1 cellular context compared by ENCODE assay signal in the genomic region with DNA sequence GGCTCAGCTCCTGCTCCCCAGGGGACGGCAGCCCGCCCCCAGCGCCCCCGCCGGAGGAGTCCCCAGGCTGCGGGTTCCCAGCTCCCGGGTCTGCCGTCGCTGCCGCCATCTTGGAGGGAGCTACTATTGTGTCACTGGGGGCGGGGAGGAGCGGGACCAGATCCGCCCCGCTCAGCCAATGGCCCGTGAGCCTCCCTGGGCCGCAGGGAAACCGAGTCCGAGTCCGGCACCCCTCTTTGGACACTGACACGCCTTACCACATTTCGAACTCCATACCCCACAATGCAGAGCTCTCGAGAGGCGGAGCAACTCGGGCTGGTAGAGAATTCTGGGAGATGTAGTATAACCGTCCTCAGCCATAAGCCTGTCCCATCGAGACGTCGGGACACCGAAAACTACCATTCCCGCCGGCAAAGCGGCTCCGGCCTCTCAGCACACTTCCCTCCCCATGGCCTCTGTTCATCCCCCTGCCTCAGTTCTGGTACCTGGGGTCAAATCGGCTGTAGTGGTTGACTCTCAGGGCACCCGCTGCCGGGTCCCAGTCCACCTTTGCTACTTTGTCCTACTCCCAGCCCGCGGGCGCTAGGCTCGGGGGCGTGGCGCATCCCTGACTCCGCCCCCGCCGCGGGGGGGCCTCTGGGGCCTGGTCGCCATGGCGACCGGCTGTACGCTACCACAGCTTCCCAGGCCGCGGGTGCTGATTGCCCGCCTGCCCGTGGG.
TF ChIP-seq lines count a peak whose summit lies in the region.

RANBP10 (minus strand) TSS at position 133 of the 720 bp plus-strand sequence; CDS start at position 109, 24 bp downstream.
A gene with protein sequence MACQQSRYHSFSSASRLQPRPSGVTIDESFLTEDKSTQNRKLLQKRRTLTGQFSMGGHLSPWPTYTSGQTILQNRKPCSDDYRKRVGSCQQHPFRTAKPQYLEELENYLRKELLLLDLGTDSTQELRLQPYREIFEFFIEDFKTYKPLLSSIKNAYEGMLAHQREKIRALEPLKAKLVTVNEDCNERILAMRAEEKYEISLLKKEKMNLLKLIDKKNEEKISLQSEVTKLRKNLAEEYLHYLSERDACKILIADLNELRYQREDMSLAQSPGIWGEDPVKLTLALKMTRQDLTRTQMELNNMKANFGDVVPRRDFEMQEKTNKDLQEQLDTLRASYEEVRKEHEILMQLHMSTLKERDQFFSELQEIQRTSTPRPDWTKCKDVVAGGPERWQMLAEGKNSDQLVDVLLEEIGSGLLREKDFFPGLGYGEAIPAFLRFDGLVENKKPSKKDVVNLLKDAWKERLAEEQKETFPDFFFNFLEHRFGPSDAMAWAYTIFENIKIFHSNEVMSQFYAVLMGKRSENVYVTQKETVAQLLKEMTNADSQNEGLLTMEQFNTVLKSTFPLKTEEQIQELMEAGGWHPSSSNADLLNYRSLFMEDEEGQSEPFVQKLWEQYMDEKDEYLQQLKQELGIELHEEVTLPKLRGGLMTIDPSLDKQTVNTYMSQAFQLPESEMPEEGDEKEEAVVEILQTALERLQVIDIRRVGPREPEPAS (plus strand): TSS at position 462 of the 720 bp plus-strand sequence. CDS start 261 bp downstream, outside the sequence.

TF ChIP-seq in WTC11, 78 proteins besides CTCF, POLR2A, EP300 and RAD21 (continued from another document):
- no peak for TF ChIP-seq FOXK1 (CRISPR knock-in tag; IDR thresholded peaks at IDR 0.05)
